8 cellular contexts compared by ENCODE assay signal in genomic region chr4:145732895-145733880, GRCh38. TPM values are rescaled to one million over a fixed set of nuclear protein-coding genes. Genes with fewer than 3 reads are reported as not detected.
DNase-seq lines count a peak whose midpoint lies in the region; ATAC-seq and TF ChIP-seq lines count a peak whose summit lies in the region.

No MANE protein-coding gene starts in this region.

- ATAC-seq in GM18870 (IDR thresholded peaks at IDR 0.05; ENCODE audit: unreplicated experiment) (peak; percentile 46), HG03135 (IDR thresholded peaks at IDR 0.05; ENCODE audit: unreplicated experiment) (peak; percentile 89)

- H3K36me3 ChIP-seq in ACC112 (ENCODE audit: insufficient read depth, low read length) (no peaks in the 10 kb centered on the region), spleen (no peaks in the 10 kb centered on the region)

- peak overlapping the region; percentile 96 for H3K27ac ChIP-seq in ACC112 (ENCODE audit: low read depth, low read length)
- peak overlapping the region; percentile 67 to 89 (median 86) for H3K27ac ChIP-seq in spleen

- H3K79me2 ChIP-seq in ACC112 (ENCODE audit: control insufficient read depth, insufficient read depth, low read length, unreplicated experiment), result no peaks in the 10 kb centered on the region

- TF ChIP-seq CTCF in spleen (IDR thresholded peaks at IDR 0.05 in 8 of 11, conservative IDR thresholded peaks at IDR 0.05 in 3 of 11), result peak in 2 of 11 experiments; percentile 11 to 20

- peak; percentile 70 for DNase-seq in NCI-H2196 treated with DMSO at 0.1 percent for 48 hours (lab: John Stamatoyannopoulos, UW; ENCODE audit: unreplicated experiment)
- DNase-seq in activated CD4-positive, CD25-positive, alpha-beta regulatory T cell treated with anti-CD3 and anti-CD28 coated beads, Interleukin-2, amount 50 U/mL, for 16 hours (ENCODE audit: low read depth, low spot score), result peak; percentile 52
- peak; percentile 63 for DNase-seq in central memory CD4-positive, alpha-beta T cell
- DNase-seq in iris pigment epithelial cell (ENCODE audit: low read depth), result peak; percentile 97
- DNase-seq in spleen, result peak; percentile 94

- peak overlapping the region; percentile 82 for H3K4me3 ChIP-seq in ACC112 (ENCODE audit: low read depth, low read length)
- peak overlapping the region; percentile 44 to 74 (median 56) for H3K4me3 ChIP-seq in spleen

- peak in 1 of 3 donors; percentile 52 for TF ChIP-seq POLR2A in spleen (IDR thresholded peaks at IDR 0.05)

- H3K9me3 ChIP-seq in spleen, result no peaks in the 10 kb centered on the region

- WGBS in spleen, 5 donors, result 2 to 4% (median 3%) methylated on average over 60 to 81 of the region's 81 CpGs

- peaks cover 41% of the 10 kb centered on the region for H3K4me1 ChIP-seq in ACC112 (ENCODE audit: control insufficient read depth, insufficient read depth, low read length, unreplicated experiment)
- H3K4me1 ChIP-seq in spleen, result peaks cover 0 to 28% (median 11%) of the 10 kb centered on the region in 6 donors

- intact Hi-C loops in spleen (cut with DNase I; ENCODE audit: low total_unique reads), result no loop called here

- peak overlapping the region; percentile 95 for H2AFZ ChIP-seq in ACC112 (ENCODE audit: low read length, unreplicated experiment)

- no peaks in the 10 kb centered on the region for H3K27me3 ChIP-seq in ACC112 (ENCODE audit: insufficient read depth, low read length)
- H3K27me3 ChIP-seq in spleen (replicated peaks in 1 of 7), result no peaks in the 10 kb centered on the region

RNA-seq across cellular contexts. Expression of gene C4orf51, which starts 53.2 kb away (rescaled TPM):
- total RNA-seq in spleen, result not detected
- not detected for polyA plus RNA-seq in spleen

Comparison
In these comparisons a context has a peak if more than half of its experiments do, and no peak if none do; other contexts are left out.
1. Peak in every context shown above with its lines: DNase-seq, ATAC-seq, H3K4me3 ChIP-seq and H3K27ac ChIP-seq.